In genomic region chr1:9166289-9167235, GRCh38 we compare ENCODE assay signal across 1 cellular context.
TF ChIP-seq lines count a peak whose summit lies in the region.

No MANE protein-coding gene starts in this region.

TF ChIP-seq in SK-N-SH, 30 proteins besides CTCF, POLR2A, EP300 and RAD21:
- TF ChIP-seq PBX3 (IDR thresholded peaks at IDR 0.05): no peak
- TF ChIP-seq RFX5 (IDR thresholded peaks at IDR 0.05; ENCODE audit: low read length): no peak
- TF ChIP-seq ZBTB33 (IDR thresholded peaks at IDR 0.05; ENCODE audit: borderline replicate concordance, low read depth): no peak
- no peak for TF ChIP-seq TAF1 (IDR thresholded peaks at IDR 0.05; ENCODE audit: borderline replicate concordance, low read depth, low read length)
- TF ChIP-seq SIN3A (IDR thresholded peaks at IDR 0.05; ENCODE audit: borderline replicate concordance, low read depth, low read length): no peak
- no peak for TF ChIP-seq GATA2 (CRISPR knock-in tag; IDR thresholded peaks at IDR 0.05)
- no peak for TF ChIP-seq TCF12 (IDR thresholded peaks at IDR 0.05)
- no peak for TF ChIP-seq USF2 (IDR thresholded peaks at IDR 0.05; ENCODE audit: borderline replicate concordance, low read depth, low read length)
- TF ChIP-seq EZH2phosphoT487 (IDR thresholded peaks at IDR 0.05; ENCODE audit: borderline replicate concordance, low read depth): no peak
- TF ChIP-seq YY1 (IDR thresholded peaks at IDR 0.05; ENCODE audit: low read depth): no peak
- no peak for TF ChIP-seq MAX (IDR thresholded peaks at IDR 0.05; ENCODE audit: low read depth)
- no peak for TF ChIP-seq NRF1 (IDR thresholded peaks at IDR 0.05; ENCODE audit: low read depth, low read length)
- no peak for TF ChIP-seq POLR2AphosphoS5 (IDR thresholded peaks at IDR 0.05; ENCODE audit: low read depth, low read length)
- TF ChIP-seq REST (IDR thresholded peaks at IDR 0.05; ENCODE audit: low read depth, low read length): no peak
- no peak for TF ChIP-seq NFIC (IDR thresholded peaks at IDR 0.05; ENCODE audit: borderline replicate concordance)
- no peak for TF ChIP-seq IRF3 (IDR thresholded peaks at IDR 0.05; ENCODE audit: low read depth, low read length)
- TF ChIP-seq JUND (IDR thresholded peaks at IDR 0.05): no peak
- TF ChIP-seq TEAD4 (IDR thresholded peaks at IDR 0.05; ENCODE audit: borderline replicate concordance, insufficient read depth): no peak
- no peak for TF ChIP-seq SMC3 (IDR thresholded peaks at IDR 0.05; ENCODE audit: low read depth, low read length)
- no peak for TF ChIP-seq MEF2A (IDR thresholded peaks at IDR 0.05; ENCODE audit: borderline replicate concordance, low read depth)
TF ChIP-seq in SK-N-SH: peak in this region for 0.
